24 cellular contexts compared by ENCODE assay signal in genomic region chrX:144840616-144841015, GRCh38.
"Had no signal": no experiment of that assay in that cellular context is flagged by ENCODE, and none has a peak within 500 bp of the region (broad histone marks: within the 10 kb centered on the region; RNA-seq: fewer than 3 reads in every experiment).

No MANE protein-coding gene starts in this region.

- H3K4me3 ChIP-seq: adrenal gland, Peyer's patch, SJSA1 had no signal

- H3K9me3 Mint-ChIP-seq: activated naive CD8-positive, alpha-beta T cell treated with anti-CD3 and anti-CD28 coated beads, Interleukin-2, amount 10 ng/mL, durations not matched to agents 7 days and 5 days; activated T-cell treated with anti-CD3 and anti-CD28 coated beads, Interleukin-2, amount 50 U/mL, for 72 hours had no signal

- H3K27ac Mint-ChIP-seq: activated CD8-positive, alpha-beta T cell treated with anti-CD3 and anti-CD28 coated beads for 36 hours; activated naive CD4-positive, alpha-beta T cell treated with anti-CD3 and anti-CD28 coated beads, Interleukin-2, amount 10 ng/mL, durations not matched to agents 7 days and 5 days; activated T-cell treated with anti-CD3 and anti-CD28 coated beads, Interleukin-2, amount 50 U/mL, for 72 hours; activated T-helper 2 cell treated with anti-CD3 and anti-CD28 coated beads, Interferon-gamma antibody, Interleukin-2, Interleukin-4, amounts not matched to agents 10 μg/mL and 5 μg/mL and 100 μg/mL, durations not matched to agents 14 hours and 24 hours and 36 hours; T-helper 1 cell treated with Interleukin-12 subunit alpha and Interleukin-12 subunit beta and Interleukin-4 antibody, amounts not matched to agents 30 μg/mL and 1 μg/mL, for 36 hours had no signal

- H3K36me3 Mint-ChIP-seq: activated naive CD4-positive, alpha-beta T cell treated with anti-CD3 and anti-CD28 coated beads, Interleukin-2, amount 10 ng/mL, durations not matched to agents 7 days and 5 days; activated naive CD8-positive, alpha-beta T cell treated with anti-CD3 and anti-CD28 coated beads, Interleukin-2, amount 10 ng/mL, durations not matched to agents 7 days and 5 days had no signal

- DNase-seq: activated CD4-positive, alpha-beta T cell treated with anti-CD3 and anti-CD28 coated beads for 4 hours; activated CD8-positive, alpha-beta memory T cell treated with anti-CD3 and anti-CD28 coated beads, Interleukin-2, amount 50 U/mL, for 4 hours; activated CD8-positive, alpha-beta T cell treated with anti-CD3 and anti-CD28 coated beads for 36 hours; activated gamma-delta T cell treated with Interleukin-2 at 50 U/mL for 16 hours; activated naive CD4-positive, alpha-beta T cell treated with anti-CD3 and anti-CD28 coated beads, Interleukin-2, amount 10 ng/mL, durations not matched to agents 7 days and 5 days; activated naive CD8-positive, alpha-beta T cell treated with anti-CD3 and anti-CD28 coated beads, Interleukin-2, amount 10 ng/mL, durations not matched to agents 7 days and 5 days; activated T-cell treated with anti-CD3 and anti-CD28 coated beads, Interleukin-2, amount 50 U/mL, for 72 hours; adrenal gland; anterior cingulate cortex; central memory CD4-positive, alpha-beta T cell; MM.1S; NCI-H1105; NCI-H1436; NCI-H1694 treated with DMSO at 0.1 percent for 48 hours; NCI-H2029 treated with DMSO at 0.1 percent for 48 hours; NCI-H510A; NCI-H526 treated with DMSO at 0.1 percent for 48 hours; NCI-H82; Peyer's patch; SHP77 had no signal

- ATAC-seq: activated CD4-positive, CD25-positive, alpha-beta regulatory T cell treated with anti-CD3 and anti-CD28 coated beads, Interleukin-2, amount 50 U/mL, for 24 hours; activated CD8-positive, alpha-beta T cell treated with anti-CD3 and anti-CD28 coated beads for 36 hours; activated T-cell treated with anti-CD3 and anti-CD28 coated beads, Interleukin-2, amount 50 U/mL, for 72 hours had no signal
